16 cellular contexts compared by ENCODE assay signal in the genomic region with DNA sequence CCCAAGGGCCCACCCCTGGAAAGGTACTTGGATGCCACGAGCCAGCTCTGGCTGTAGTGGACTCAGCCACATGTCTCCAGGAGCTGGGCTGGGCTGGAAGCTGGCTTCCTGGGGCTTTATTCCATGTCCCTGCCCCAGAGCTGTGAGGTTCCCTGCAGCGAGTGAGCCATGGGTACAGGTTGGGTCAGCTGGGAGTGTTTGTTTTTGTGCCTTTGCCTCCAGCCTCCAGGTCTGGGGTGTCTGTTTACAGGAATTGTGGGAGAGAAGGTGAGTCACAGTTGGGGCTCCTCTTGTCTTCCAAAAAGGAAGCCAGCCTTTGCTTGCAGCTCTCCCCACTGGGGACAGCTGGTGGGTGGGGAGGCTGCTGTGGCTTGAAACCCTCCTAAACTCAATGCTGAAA. TPM values are rescaled to one million over a fixed set of nuclear protein-coding genes. Genes with fewer than 3 reads are reported as not detected.
DNase-seq lines count a peak whose midpoint lies in the region; ATAC-seq and TF ChIP-seq lines count a peak whose summit lies in the region.
"Had no signal": no experiment of that assay in that cellular context is flagged by ENCODE, and none has a peak within 500 bp of the region (broad histone marks: within the 10 kb centered on the region; RNA-seq: fewer than 3 reads in every experiment).

No MANE protein-coding gene starts in this region.

- no peak overlapping the region for H3K27ac ChIP-seq in HEK293 (ENCODE audit: extremely low read depth, low read depth, low read length)
- peak overlapping the region; percentile 85; the same call in 1 of the 2 replicates for H3K27ac ChIP-seq in RWPE1
- H3K27ac ChIP-seq: BLaER1 treated with 17β-estradiol and CSF1 and Interleukin-3, amounts not matched to agents 10 nM and 100 nM had no signal

- no peaks in the 10 kb centered on the region for H3K9me3 ChIP-seq in HEK293 (ENCODE audit: control insufficient read depth, insufficient read depth, low read depth, low read length)

- H3K4me3 ChIP-seq in HEK293 (ENCODE audit: low read depth, low read length), result no peak overlapping the region
- H3K4me3 ChIP-seq: BLaER1 treated with 17β-estradiol and CSF1 and Interleukin-3, amounts not matched to agents 10 nM and 100 nM had no signal

- H3K36me3 ChIP-seq in HEK293 (ENCODE audit: control insufficient read depth in 2 of 2, insufficient read depth in 1 of 2, low read length in 2 of 2), result no peaks in the 10 kb centered on the region
- H3K36me3 ChIP-seq: BLaER1 treated with 17β-estradiol and CSF1 and Interleukin-3, amounts not matched to agents 10 nM and 100 nM had no signal

- no peaks in the 10 kb centered on the region for H3K4me1 ChIP-seq in HEK293 (ENCODE audit: control insufficient read depth, insufficient read depth, low read length)

- peak; percentile 51 for DNase-seq in M059J (ENCODE audit: low read depth)
- DNase-seq in RWPE1 (ENCODE audit: low spot score), result no peak
- DNase-seq in NCI-H2196 (lab: John Stamatoyannopoulos, UW; ENCODE audit: unreplicated experiment), result no peak
- DNase-seq: Calu3; CD8-positive, alpha-beta T cell; DMS79 treated with DMSO at 0.1 percent for 48 hours; GF-D8; GOT3; H9 had no signal

- ATAC-seq in esophagus mucosa (peak; percentile 79), HG03045 (IDR thresholded peaks at IDR 0.05; ENCODE audit: unreplicated experiment) (no peak), HG03135 (IDR thresholded peaks at IDR 0.05; ENCODE audit: unreplicated experiment) (no peak)
- ATAC-seq: CD8-positive, alpha-beta T cell; HepG2 had no signal

- CTCF ChIA-PET in HEK293 (lab: Yijun Ruan, JAX) (no interaction called here), RWPE1 (lab: Yijun Ruan, JAX) (interaction anchor here (0.6 kb wide), 1 partner anchor 22 kb away, joined by 5 read pairs; a partner anchor contains a TSS)

- TF ChIP-seq CTCF in HEK293 (tag by site-specific recombination; IDR thresholded peaks at IDR 0.05) (no peak), RWPE1 (conservative IDR thresholded peaks at IDR 0.05; ENCODE audit: low read depth) (no peak)

- POLR2A ChIA-PET in HEK293 (lab: Yijun Ruan, JAX), result no interaction called here
- POLR2A ChIA-PET in RWPE1 (lab: Yijun Ruan, JAX; ENCODE audit: low non-redundant PET), result no interaction called here

TF ChIP-seq in HEK293, 187 proteins besides CTCF, POLR2A, EP300 and RAD21:
- no peak for TF ChIP-seq ZNF133 (tag by site-specific recombination; IDR thresholded peaks at IDR 0.05)
- TF ChIP-seq ZIC2 (tag by site-specific recombination; IDR thresholded peaks at IDR 0.05), result peak; percentile 50
- TF ChIP-seq ZNF558 (tag by site-specific recombination; IDR thresholded peaks at IDR 0.05), result no peak
- no peak for TF ChIP-seq ZNF785 (tag by site-specific recombination; IDR thresholded peaks at IDR 0.05)
- TF ChIP-seq ZNF544 (tag by site-specific recombination; IDR thresholded peaks at IDR 0.05), result no peak
- TF ChIP-seq, protein P1, sequence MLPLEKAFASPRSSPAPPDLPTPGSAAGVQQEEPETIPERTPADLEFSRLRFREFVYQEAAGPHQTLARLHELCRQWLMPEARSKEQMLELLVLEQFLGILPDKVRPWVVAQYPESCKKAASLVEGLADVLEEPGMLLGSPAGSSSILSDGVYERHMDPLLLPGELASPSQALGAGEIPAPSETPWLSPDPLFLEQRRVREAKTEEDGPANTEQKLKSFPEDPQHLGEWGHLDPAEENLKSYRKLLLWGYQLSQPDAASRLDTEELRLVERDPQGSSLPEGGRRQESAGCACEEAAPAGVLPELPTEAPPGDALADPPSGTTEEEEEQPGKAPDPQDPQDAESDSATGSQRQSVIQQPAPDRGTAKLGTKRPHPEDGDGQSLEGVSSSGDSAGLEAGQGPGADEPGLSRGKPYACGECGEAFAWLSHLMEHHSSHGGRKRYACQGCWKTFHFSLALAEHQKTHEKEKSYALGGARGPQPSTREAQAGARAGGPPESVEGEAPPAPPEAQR (tag by site-specific recombination; IDR thresholded peaks at IDR 0.05), result no peak
- TF ChIP-seq, protein P2, sequence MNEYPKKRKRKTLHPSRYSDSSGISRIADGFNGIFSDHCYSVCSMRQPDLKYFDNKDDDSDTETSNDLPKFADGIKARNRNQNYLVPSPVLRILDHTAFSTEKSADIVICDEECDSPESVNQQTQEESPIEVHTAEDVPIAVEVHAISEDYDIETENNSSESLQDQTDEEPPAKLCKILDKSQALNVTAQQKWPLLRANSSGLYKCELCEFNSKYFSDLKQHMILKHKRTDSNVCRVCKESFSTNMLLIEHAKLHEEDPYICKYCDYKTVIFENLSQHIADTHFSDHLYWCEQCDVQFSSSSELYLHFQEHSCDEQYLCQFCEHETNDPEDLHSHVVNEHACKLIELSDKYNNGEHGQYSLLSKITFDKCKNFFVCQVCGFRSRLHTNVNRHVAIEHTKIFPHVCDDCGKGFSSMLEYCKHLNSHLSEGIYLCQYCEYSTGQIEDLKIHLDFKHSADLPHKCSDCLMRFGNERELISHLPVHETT (tag by site-specific recombination; IDR thresholded peaks at IDR 0.05), result no peak
- TF ChIP-seq ZNF76 (tag by site-specific recombination; IDR thresholded peaks at IDR 0.05; ENCODE audit: borderline replicate concordance, low read depth), result no peak
- no peak for TF ChIP-seq ZNF324 (tag by site-specific recombination; IDR thresholded peaks at IDR 0.05)
TF ChIP-seq in HEK293: peak in this region for 1.

RNA-seq across cellular contexts. Expression of a gene that starts 21.5 kb away (rescaled TPM):
- total RNA-seq in M059J (2014; rRNA removed; shearing (Covaris generic)), result 0.02 TPM in 1 of 2 replicates, not detected in the other
- total RNA-seq in esophagus mucosa, result 5.0 TPM
- total RNA-seq: B cell; Calu3; CD8-positive, alpha-beta T cell had no signal
